Comparison of ENCODE assay signal across 1 cellular context in the genomic region with DNA sequence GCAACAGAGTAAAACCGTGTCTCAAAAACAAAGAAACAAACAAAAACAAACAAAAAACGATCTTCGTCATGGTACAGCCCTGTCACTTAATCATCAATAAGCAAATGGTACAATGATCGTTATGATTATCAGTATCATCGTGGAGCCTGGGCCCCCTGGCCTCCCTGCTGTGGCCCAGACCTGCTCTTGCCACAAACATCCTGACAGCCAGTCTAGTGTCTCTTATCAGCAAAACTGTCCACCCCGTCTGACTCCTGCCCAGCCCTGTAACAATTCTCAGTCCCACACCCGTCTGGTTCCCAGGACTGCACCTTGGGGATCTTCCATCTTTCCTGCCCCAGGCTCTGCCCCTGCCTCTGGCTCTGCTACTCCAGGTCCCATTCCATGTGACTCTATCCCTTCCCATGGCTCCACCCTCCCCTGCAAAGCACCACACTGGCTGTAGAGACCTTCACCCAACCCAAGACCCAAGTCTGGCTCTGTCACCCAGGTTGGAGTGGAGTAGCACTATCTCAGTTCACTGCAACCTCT.
TF ChIP-seq lines count a peak whose summit lies in the region.

No MANE protein-coding gene starts in this region.

TF ChIP-seq in K562, 482 proteins besides CTCF, POLR2A, EP300 and RAD21 (continued from another document):
- TF ChIP-seq, protein P1, sequence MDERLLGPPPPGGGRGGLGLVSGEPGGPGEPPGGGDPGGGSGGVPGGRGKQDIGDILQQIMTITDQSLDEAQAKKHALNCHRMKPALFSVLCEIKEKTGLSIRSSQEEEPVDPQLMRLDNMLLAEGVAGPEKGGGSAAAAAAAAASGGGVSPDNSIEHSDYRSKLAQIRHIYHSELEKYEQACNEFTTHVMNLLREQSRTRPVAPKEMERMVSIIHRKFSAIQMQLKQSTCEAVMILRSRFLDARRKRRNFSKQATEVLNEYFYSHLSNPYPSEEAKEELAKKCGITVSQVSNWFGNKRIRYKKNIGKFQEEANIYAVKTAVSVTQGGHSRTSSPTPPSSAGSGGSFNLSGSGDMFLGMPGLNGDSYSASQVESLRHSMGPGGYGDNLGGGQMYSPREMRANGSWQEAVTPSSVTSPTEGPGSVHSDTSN (CRISPR knock-in tag; IDR thresholded peaks at IDR 0.05; ENCODE audit: low read depth) = no peak
- TF ChIP-seq, protein P1 (tag; conservative IDR thresholded peaks at IDR 0.05; ENCODE audit: low read depth) = 0 out of 2 replicates have a peak, but pooled peaks have one; percentile 9
- no peak for TF ChIP-seq FOXA1 (IDR thresholded peaks at IDR 0.05; ENCODE audit: borderline replicate concordance)
- TF ChIP-seq ZNF695 (CRISPR knock-in tag; IDR thresholded peaks at IDR 0.05) = no peak
- TF ChIP-seq ELF2 (CRISPR knock-in tag; IDR thresholded peaks at IDR 0.05) = no peak
- TF ChIP-seq ILF3 (IDR thresholded peaks at IDR 0.05; ENCODE audit: borderline replicate concordance) = no peak
- TF ChIP-seq ZNF431 (CRISPR knock-in tag; IDR thresholded peaks at IDR 0.05) = no peak
- TF ChIP-seq BDP1 (IDR thresholded peaks at IDR 0.05; ENCODE audit: insufficient read depth, insufficient read length) = no peak
- TF ChIP-seq CC2D1A (IDR thresholded peaks at IDR 0.05) = no peak
- TF ChIP-seq CHCHD3 (CRISPR knock-in tag; IDR thresholded peaks at IDR 0.05) = no peak
- TF ChIP-seq, protein P2, sequence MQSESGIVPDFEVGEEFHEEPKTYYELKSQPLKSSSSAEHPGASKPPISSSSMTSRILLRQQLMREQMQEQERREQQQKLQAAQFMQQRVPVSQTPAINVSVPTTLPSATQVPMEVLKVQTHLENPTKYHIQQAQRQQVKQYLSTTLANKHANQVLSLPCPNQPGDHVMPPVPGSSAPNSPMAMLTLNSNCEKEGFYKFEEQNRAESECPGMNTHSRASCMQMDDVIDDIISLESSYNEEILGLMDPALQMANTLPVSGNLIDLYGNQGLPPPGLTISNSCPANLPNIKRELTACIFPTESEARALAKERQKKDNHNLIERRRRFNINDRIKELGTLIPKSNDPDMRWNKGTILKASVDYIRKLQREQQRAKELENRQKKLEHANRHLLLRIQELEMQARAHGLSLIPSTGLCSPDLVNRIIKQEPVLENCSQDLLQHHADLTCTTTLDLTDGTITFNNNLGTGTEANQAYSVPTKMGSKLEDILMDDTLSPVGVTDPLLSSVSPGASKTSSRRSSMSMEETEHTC (IDR thresholded peaks at IDR 0.05) = no peak
- TF ChIP-seq SMARCE1 (IDR thresholded peaks at IDR 0.05) = 0 out of 2 replicates have a peak, but pooled peaks have one; percentile 21
- TF ChIP-seq ZBED1 (IDR thresholded peaks at IDR 0.05) = no peak
- 0 out of 2 replicates have a peak, but pooled peaks have one; percentile 10 for TF ChIP-seq ETV1 (tag; conservative IDR thresholded peaks at IDR 0.05; ENCODE audit: low read depth)
- TF ChIP-seq MYC (IDR thresholded peaks at IDR 0.05; ENCODE audit: low read depth, low read length) = no peak
- TF ChIP-seq MYC (CRISPR knock-in tag; IDR thresholded peaks at IDR 0.05; ENCODE audit: borderline replicate concordance, low read depth) = no peak
- no peak for TF ChIP-seq HNRNPLL (IDR thresholded peaks at IDR 0.05; ENCODE audit: low read depth, low read length, poor library complexity, severe bottlenecking)
- peak; percentile 26 for TF ChIP-seq MEIS2 (IDR thresholded peaks at IDR 0.05; ENCODE audit: partially characterized antibody)
- no peak for TF ChIP-seq NFIC (IDR thresholded peaks at IDR 0.05)
- no peak for TF ChIP-seq NCOA2 (IDR thresholded peaks at IDR 0.05; ENCODE audit: partially characterized antibody in 2 of 2)
- peak; percentile 37; the same call in 1 of the 2 replicates for TF ChIP-seq ARID1B (IDR thresholded peaks at IDR 0.05)
- TF ChIP-seq CBX2 (IDR thresholded peaks at IDR 0.05; ENCODE audit: insufficient read depth, low read length, poor library complexity, severe bottlenecking) = no peak
TF ChIP-seq in K562: peak in this region for 19.
